ENCODE assay signal across 7 cellular contexts in the genomic region with DNA sequence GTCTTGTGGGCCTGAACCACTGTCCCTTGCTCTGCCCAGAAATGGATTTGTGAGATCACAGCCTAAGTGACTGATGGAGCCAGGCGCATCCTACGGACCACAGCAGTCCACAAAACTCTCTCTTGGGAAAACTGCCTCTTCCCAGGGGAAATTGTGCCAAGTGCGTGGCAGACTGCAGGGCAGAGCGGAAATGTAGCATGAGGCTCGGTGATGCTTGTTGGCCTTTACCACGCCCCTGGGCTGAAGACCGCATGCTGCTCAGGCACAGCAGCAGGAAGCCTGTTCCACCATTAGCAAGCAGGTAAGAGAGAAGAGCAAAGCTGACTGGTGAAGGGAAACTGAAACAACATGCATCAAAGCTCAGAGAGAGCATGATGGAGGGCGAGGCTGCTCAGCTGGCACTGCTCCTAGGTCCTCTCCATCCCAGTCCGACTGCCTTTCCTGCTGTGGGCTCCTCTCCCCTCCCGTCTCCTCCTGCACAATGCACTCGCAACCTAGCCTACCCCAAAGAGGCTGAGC. TPM values are rescaled to one million over a fixed set of nuclear protein-coding genes. Genes with fewer than 3 reads are reported as not detected.
DNase-seq lines count a peak whose midpoint lies in the region; ATAC-seq lines count a peak whose summit lies in the region.

No MANE protein-coding gene starts in this region.

- H3K36me3 Mint-ChIP-seq in activated T-cell treated with anti-CD3 and anti-CD28 coated beads, Interleukin-2, amount 50 U/mL, for 4 hours (ENCODE audit: insufficient read depth): peaks cover 11% of the 10 kb centered on the region
- peaks cover 4 to 14% (median 9%) of the 10 kb centered on the region in 3 donors for H3K36me3 Mint-ChIP-seq in naive thymus-derived CD8-positive, alpha-beta T cell

- POLR2A ChIA-PET in naive thymus-derived CD8-positive, alpha-beta T cell (lab: Charles Lee): interaction anchor here (0.6 to 3.9 kb wide), 31 partner anchors 8 to 239 kb away, joined by 3 to 96 read pairs (median 5); partner anchors contain the start of genes DGCR6L, KLHL22, MED15 and ZNF74

- H3K27ac Mint-ChIP-seq in naive thymus-derived CD8-positive, alpha-beta T cell: peak overlapping the region; percentile 90 to 99 (median 99)
- peak overlapping the region; percentile 92 to 97 for H3K27ac Mint-ChIP-seq in stimulated activated naive CD8-positive, alpha-beta T cell treated with anti-CD3 and anti-CD28 coated beads, Interleukin-15, amount 100 ng/mL, for 72 hours

- DNase-seq in T follicular helper cell (ENCODE audit: low read depth): peak; percentile 32
- peak; percentile 43 for DNase-seq in activated T-cell treated with anti-CD3 and anti-CD28 coated beads, Interleukin-2, amount 50 U/mL, for 4 hours
- DNase-seq in naive thymus-derived CD8-positive, alpha-beta T cell: peak; percentile 28 to 86 (median 60)
- peak; percentile 48 to 74 for DNase-seq in stimulated activated naive CD8-positive, alpha-beta T cell treated with anti-CD3 and anti-CD28 coated beads, Interleukin-15, amount 100 ng/mL, for 72 hours
- DNase-seq in NCI-H1048 (lab: John Stamatoyannopoulos, UW): no peak
- DNase-seq in RPMI8226: no peak
- no peak for DNase-seq in AML-193 (lab: John Stamatoyannopoulos, UW)

- H3K4me1 Mint-ChIP-seq in activated T-cell treated with anti-CD3 and anti-CD28 coated beads, Interleukin-2, amount 50 U/mL, for 4 hours (ENCODE audit: low read depth): peaks cover 62% of the 10 kb centered on the region
- H3K4me1 Mint-ChIP-seq in naive thymus-derived CD8-positive, alpha-beta T cell: peaks cover 34 to 79% (median 69%) of the 10 kb centered on the region in 4 donors
- peaks cover 56% of the 10 kb centered on the region for H3K4me1 Mint-ChIP-seq in stimulated activated naive CD8-positive, alpha-beta T cell treated with anti-CD3 and anti-CD28 coated beads, Interleukin-15, amount 100 ng/mL, for 72 hours

- H3K4me3 Mint-ChIP-seq in activated T-cell treated with anti-CD3 and anti-CD28 coated beads, Interleukin-2, amount 50 U/mL, for 4 hours: peak overlapping the region; percentile 26
- peak overlapping the region; percentile 37 to 84 (median 74) for H3K4me3 Mint-ChIP-seq in naive thymus-derived CD8-positive, alpha-beta T cell
- peak overlapping the region; percentile 69 to 74 for H3K4me3 Mint-ChIP-seq in stimulated activated naive CD8-positive, alpha-beta T cell treated with anti-CD3 and anti-CD28 coated beads, Interleukin-15, amount 100 ng/mL, for 72 hours

- H3K9me3 Mint-ChIP-seq in activated T-cell treated with anti-CD3 and anti-CD28 coated beads, Interleukin-2, amount 50 U/mL, for 4 hours: no peaks in the 10 kb centered on the region
- no peaks in the 10 kb centered on the region for H3K9me3 Mint-ChIP-seq in naive thymus-derived CD8-positive, alpha-beta T cell
- no peaks in the 10 kb centered on the region for H3K9me3 Mint-ChIP-seq in stimulated activated naive CD8-positive, alpha-beta T cell treated with anti-CD3 and anti-CD28 coated beads, Interleukin-15, amount 100 ng/mL, for 72 hours

- no peaks in the 10 kb centered on the region for H3K27me3 Mint-ChIP-seq in activated T-cell treated with anti-CD3 and anti-CD28 coated beads, Interleukin-2, amount 50 U/mL, for 4 hours (ENCODE audit: low read depth)
- no peaks in the 10 kb centered on the region for H3K27me3 Mint-ChIP-seq in naive thymus-derived CD8-positive, alpha-beta T cell
- no peaks in the 10 kb centered on the region for H3K27me3 Mint-ChIP-seq in stimulated activated naive CD8-positive, alpha-beta T cell treated with anti-CD3 and anti-CD28 coated beads, Interleukin-15, amount 100 ng/mL, for 72 hours

- ATAC-seq in activated T-cell treated with anti-CD3 and anti-CD28 coated beads, Interleukin-2, amount 50 U/mL, for 4 hours: peak; percentile 89 to 94
- peak; percentile 88 to 90 for ATAC-seq in naive thymus-derived CD8-positive, alpha-beta T cell
- ATAC-seq in stimulated activated naive CD8-positive, alpha-beta T cell treated with anti-CD3 and anti-CD28 coated beads, Interleukin-15, amount 100 ng/mL, for 72 hours: peak; percentile 94

RNA-seq across cellular contexts. Expression of gene SCARF2, which starts 26.5 kb away (rescaled TPM):
- under 1 TPM; 0.24 to 0.46 (median 0.37) TPM for total RNA-seq in activated T-cell treated with anti-CD3 and anti-CD28 coated beads, Interleukin-2, amount 50 U/mL, for 4 hours
- total RNA-seq in naive thymus-derived CD8-positive, alpha-beta T cell: 1 to 10 TPM; 2.9 to 3.1 TPM
- under 1 TPM; 0.07 to 0.51 (median 0.10) TPM for polyA plus RNA-seq in naive thymus-derived CD8-positive, alpha-beta T cell

RNA-seq across cellular contexts. Expression of gene KLHL22, which starts 31.4 kb away (rescaled TPM):
- total RNA-seq in activated T-cell treated with anti-CD3 and anti-CD28 coated beads, Interleukin-2, amount 50 U/mL, for 4 hours: 1 to 10 TPM; 4.6 to 5.8 (median 5.7) TPM
- 10 to 100 TPM; 65.0 to 71.9 TPM for total RNA-seq in naive thymus-derived CD8-positive, alpha-beta T cell
- polyA plus RNA-seq in naive thymus-derived CD8-positive, alpha-beta T cell: 10 to 100 TPM; 16.1 to 25.4 (median 20.0) TPM

RNA-seq across cellular contexts. Expression of gene MED15, which starts 43.3 kb away (rescaled TPM):
- 10 to 100 TPM; 83.2 to 90.5 (median 84.0) TPM for total RNA-seq in activated T-cell treated with anti-CD3 and anti-CD28 coated beads, Interleukin-2, amount 50 U/mL, for 4 hours
- total RNA-seq in naive thymus-derived CD8-positive, alpha-beta T cell: 100 to 1,000 TPM; 308 to 327 TPM
- polyA plus RNA-seq in naive thymus-derived CD8-positive, alpha-beta T cell: 10 to 100 TPM; 25.4 to 85.2 (median 38.2) TPM

Comparison
In these comparisons a context has a peak if more than half of its experiments do, and no peak if none do; other contexts are left out.
1. DNase-seq: peak in T follicular helper cell (single experiment), activated T-cell treated with anti-CD3 and anti-CD28 coated beads, Interleukin-2, amount 50 U/mL, for 4 hours (single experiment), naive thymus-derived CD8-positive, alpha-beta T cell (10 of 10) and stimulated activated naive CD8-positive, alpha-beta T cell treated with anti-CD3 and anti-CD28 coated beads, Interleukin-15, amount 100 ng/mL, for 72 hours (2 of 2); none in NCI-H1048 (single experiment), RPMI8226 (single experiment) and AML-193 (0 of 2).
2. RNA of gene KLHL22, which starts 31.4 kb away (total RNA-seq): 65.0 to 71.9 TPM in naive thymus-derived CD8-positive, alpha-beta T cell; 4.6 to 5.8 TPM in activated T-cell treated with anti-CD3 and anti-CD28 coated beads, Interleukin-2, amount 50 U/mL, for 4 hours; every median in the first group is over 4 times any median in the second.
3. Peak in every context shown above with its lines, with median percentiles within 50 percentile points of each other: ATAC-seq and H3K4me3 Mint-ChIP-seq.